In genomic region chr10:49177391-49178355, GRCh38 we compare ENCODE assay signal across 8 cellular contexts. TPM values are rescaled to one million over a fixed set of nuclear protein-coding genes. Genes with fewer than 3 reads are reported as not detected.
DNase-seq lines count a peak whose midpoint lies in the region; ATAC-seq and TF ChIP-seq lines count a peak whose summit lies in the region.

No MANE protein-coding gene starts in this region.

- peak; percentile 72 for ATAC-seq in GM21381 (IDR thresholded peaks at IDR 0.05; ENCODE audit: unreplicated experiment)
- ATAC-seq in foreskin keratinocyte: peak; percentile 93
- peak; percentile 82 to 86 for ATAC-seq in gastrocnemius medialis

- in situ Hi-C loops in Caki2 (cut with HindIII; ENCODE audit: low pct_unique_long_range_greater_than_20kb, low sequenced_read_pairs) (no loop called here), gastrocnemius medialis (cut with MboI; ENCODE audit: low sequenced_read_pairs in 4 of 4) (no loop called here)

- intact Hi-C loops in gastrocnemius medialis (cut with DNase I; ENCODE audit: low total_unique reads): no loop called here

- TF ChIP-seq POLR2A in gastrocnemius medialis (IDR thresholded peaks at IDR 0.05): no peak

- TF ChIP-seq CTCF in foreskin keratinocyte (conservative IDR thresholded peaks at IDR 0.05) (no peak), gastrocnemius medialis (IDR thresholded peaks at IDR 0.05 in 4 of 5, conservative IDR thresholded peaks at IDR 0.05 in 1 of 5) (no peak)

- peak; percentile 74 for DNase-seq in Caki2 (ENCODE audit: low read depth)
- DNase-seq in HK-2 (ENCODE audit: unreplicated experiment): peak; percentile 91
- peak; percentile 38 for DNase-seq in activated CD8-positive, alpha-beta memory T cell treated with anti-CD3 and anti-CD28 coated beads, Interleukin-2, amount 50 U/mL, for 24 hours (ENCODE audit: extremely low read depth)
- DNase-seq in foreskin keratinocyte: peak; percentile 30 to 60
- DNase-seq in gastrocnemius medialis: peak; percentile 26 to 34
- DNase-seq in NCI-H146 treated with DMSO at 0.1 percent for 48 hours (lab: John Stamatoyannopoulos, UW; ENCODE audit: unreplicated experiment): no peak
- no peak for DNase-seq in NCI-H446 (lab: John Stamatoyannopoulos, UW)

- no peaks in the 10 kb centered on the region for H3K4me1 ChIP-seq in foreskin keratinocyte
- peaks cover 4 to 7% of the 10 kb centered on the region in 2 donors for H3K4me1 ChIP-seq in gastrocnemius medialis

- H3K27me3 ChIP-seq in foreskin keratinocyte: peaks cover 3% of the 10 kb centered on the region
- H3K27me3 ChIP-seq in gastrocnemius medialis: no peaks in the 10 kb centered on the region

- H3K4me3 ChIP-seq in gastrocnemius medialis: no peak overlapping the region

- no peaks in the 10 kb centered on the region for H3K9me3 ChIP-seq in gastrocnemius medialis

- H3K27ac ChIP-seq in foreskin keratinocyte (peak overlapping the region; percentile 43), gastrocnemius medialis (peak overlapping the region; percentile 65 to 72 (median 70))

- no peaks in the 10 kb centered on the region for H3K36me3 ChIP-seq in gastrocnemius medialis

RNA-seq across cellular contexts. Expression of gene TMEM273, which starts 10.5 kb away (rescaled TPM):
- 2.8 and 8.9 TPM in 2 replicates for total RNA-seq in Caki2 (2014; rRNA removed; shearing (Covaris generic); ENCODE audit: low replicate concordance)
- total RNA-seq in foreskin keratinocyte (not detected in 2 replicates), gastrocnemius medialis (10 to 100 TPM in 1 of 4 donors, 1 to 10 TPM in 3; 4.9 to 11.2 (median 7.8) TPM)
- not detected in 2 replicates for polyA plus RNA-seq in foreskin keratinocyte

RNA-seq across cellular contexts. Expression of gene FAM170B, which starts 43.9 kb away (rescaled TPM):
- total RNA-seq in Caki2 (2014; rRNA removed; shearing (Covaris generic); ENCODE audit: low replicate concordance): not detected in 2 replicates
- total RNA-seq in foreskin keratinocyte (not detected in 2 replicates), gastrocnemius medialis (not detected)
- not detected in 2 replicates for polyA plus RNA-seq in foreskin keratinocyte

Comparison
In these comparisons a context has a peak if more than half of its experiments do, and no peak if none do; other contexts are left out.
1. DNase-seq: peak in Caki2 (single experiment), HK-2 (single experiment), activated CD8-positive, alpha-beta memory T cell treated with anti-CD3 and anti-CD28 coated beads, Interleukin-2, amount 50 U/mL, for 24 hours (single experiment), foreskin keratinocyte (2 of 2) and gastrocnemius medialis (2 of 2); none in NCI-H146 treated with DMSO at 0.1 percent for 48 hours (single experiment) and NCI-H446 (0 of 2).
2. Peak in every context shown above with its lines, with median percentiles within 50 percentile points of each other: ATAC-seq.